21 cellular contexts compared by ENCODE assay signal in genomic region chr4:55507612-55508011, GRCh38.
"Had no signal": no experiment of that assay in that cellular context is flagged by ENCODE, and none has a peak within 500 bp of the region (broad histone marks: within the 10 kb centered on the region; RNA-seq: fewer than 3 reads in every experiment).

No MANE protein-coding gene starts in this region.

- H3K4me3 ChIP-seq: pancreas, psoas muscle, right lobe of liver, stomach, transverse colon had no signal

- H3K4me1 ChIP-seq: pancreas, right lobe of liver, stomach, transverse colon had no signal

- H3K27me3 ChIP-seq: foreskin keratinocyte, pancreas, right lobe of liver, stomach, transverse colon had no signal

- H3K27ac ChIP-seq: epithelial cell of prostate, foreskin keratinocyte, pancreas, psoas muscle, right lobe of liver, stomach, transverse colon had no signal

- ATAC-seq: foreskin keratinocyte; pancreas; psoas muscle; stimulated activated memory B cell treated with anti-CD40 and anti-IgM and Interleukin-4, amounts not matched to agents 10 μg/mL and 1 μg/mL and 100 μg/mL, for 72 hours; T-helper 17 cell had no signal

- H3K9me3 ChIP-seq: pancreas, right lobe of liver, stomach, transverse colon had no signal

- H3K36me3 ChIP-seq: right lobe of liver, transverse colon had no signal

- DNase-seq: activated B cell treated with CpG ODN at 0.5 μM for 24 hours; activated CD4-positive, alpha-beta T cell treated with anti-CD3 and anti-CD28 coated beads for 4 hours; activated CD4-positive, alpha-beta T cell treated with anti-CD3 and anti-CD28 coated beads, Interleukin-2, amount 50 U/mL, for 48 hours; activated naive CD4-positive, alpha-beta T cell treated with anti-CD3 and anti-CD28 coated beads for 36 hours; activated naive CD8-positive, alpha-beta T cell treated with anti-CD3 and anti-CD28 coated beads, Interleukin-2, amount 10 ng/mL, durations not matched to agents 7 days and 5 days; activated T-cell treated with anti-CD3 and anti-CD28 coated beads, Interleukin-2, amount 50 U/mL, for 48 hours; cortex of kidney; endodermal cell; foreskin keratinocyte; mesenchymal stem cell; nephron progenitor cell; pancreas; psoas muscle; right lobe of liver; small intestine; stimulated activated CD4-positive, alpha-beta T cell treated with anti-CD3 and anti-CD28 coated beads, Interleukin-15, amount 100 ng/mL, for 24 hours; stomach; T-helper 17 cell; transverse colon had no signal
